In genomic region chr10:114019226-114019625, GRCh38 we compare ENCODE assay signal across 11 cellular contexts. TPM values are rescaled to one million over a fixed set of nuclear protein-coding genes. Genes with fewer than 3 reads are reported as not detected.
"Had no signal": no experiment of that assay in that cellular context is flagged by ENCODE, and none has a peak within 500 bp of the region (broad histone marks: within the 10 kb centered on the region; RNA-seq: fewer than 3 reads in every experiment).

No MANE protein-coding gene starts in this region.

- H3K4me1 ChIP-seq: HAP-1 had no signal

- H3K9me3 Mint-ChIP-seq: HFFc6 had no signal

- ATAC-seq: GM23338, HCT116 had no signal

- H3K4me1 Mint-ChIP-seq: GM23338, H9 had no signal

- H3K36me3 ChIP-seq: HAP-1 had no signal

- FAIRE-seq: H1, H54 had no signal

- H3K4me3 ChIP-seq: GM23248, GM23338, HAP-1 had no signal

- H3K4me3 Mint-ChIP-seq: GM23338, H9, HFFc6 had no signal

- H3K4me2 ChIP-seq: GM23338 had no signal

- H3K27ac Mint-ChIP-seq: GM23338, H9, HFFc6 had no signal

- H3K27ac ChIP-seq: GM23248 had no signal

- DNase-seq: GM23248, GOT3, H7, H9, HCEC 1CT, HFFc6 had no signal

- H3K9ac ChIP-seq: GM23248 had no signal

RNA-seq across cellular contexts. Expression of gene ADRB1, which starts 24.4 kb away (rescaled TPM):
- total RNA-seq: GM23248 had no signal
